Comparison of ENCODE assay signal across 1 cellular context in the genomic region with DNA sequence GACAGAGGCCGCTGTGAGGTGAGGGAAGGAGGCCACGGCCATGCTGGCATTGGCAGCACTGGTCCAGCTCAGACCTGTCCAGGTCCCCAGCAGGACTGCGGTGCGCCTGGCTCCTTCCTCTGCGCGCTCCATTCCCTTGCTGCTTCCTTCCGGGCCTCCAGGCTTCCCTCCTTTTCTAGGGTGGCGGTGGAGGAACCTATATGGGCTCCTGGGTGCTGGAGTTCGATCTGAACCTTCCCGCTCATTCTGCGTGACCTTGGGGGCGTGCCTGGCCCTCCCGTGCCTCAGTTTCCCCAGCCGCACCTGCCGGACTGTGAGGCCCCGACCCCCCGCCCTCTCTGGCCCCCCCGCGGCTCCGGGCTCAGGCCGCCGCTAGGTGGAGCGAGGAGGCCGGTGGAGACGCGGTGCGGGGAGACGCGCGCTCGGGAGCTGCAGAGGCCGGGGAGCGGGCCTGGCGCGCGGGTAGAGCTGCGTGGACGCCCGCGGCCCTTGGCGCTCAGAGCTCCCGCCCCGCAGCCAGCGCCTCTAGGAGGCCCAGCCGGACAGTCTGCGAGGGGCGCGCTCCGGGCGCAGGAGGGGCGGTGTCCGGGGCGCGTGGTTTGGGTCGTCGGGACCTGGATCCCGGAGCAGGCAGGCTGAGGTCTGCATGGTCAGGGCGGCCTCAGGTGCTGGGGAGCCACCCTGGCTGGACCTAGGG.
A peak's percentile ranks its signal among the peaks of the same experiment; 100 is the strongest.
TF ChIP-seq lines count a peak whose summit lies in the region.

No MANE protein-coding gene starts in this region.

TF ChIP-seq in WTC11, 78 proteins besides CTCF, POLR2A, EP300 and RAD21 (continued from another document):
- TF ChIP-seq FOXJ3 (CRISPR knock-in tag; IDR thresholded peaks at IDR 0.05; ENCODE audit: borderline replicate concordance) (no peak), NFE2L1 (CRISPR knock-in tag; IDR thresholded peaks at IDR 0.05) (no peak), ELF4 (CRISPR knock-in tag; IDR thresholded peaks at IDR 0.05; ENCODE audit: low read depth) (no peak), ZBTB21 (CRISPR knock-in tag; IDR thresholded peaks at IDR 0.05; ENCODE audit: borderline replicate concordance) (0 out of 2 replicates have a peak, but pooled peaks have one; percentile 27), RELA (CRISPR knock-in tag; IDR thresholded peaks at IDR 0.05; ENCODE audit: borderline replicate concordance) (0 out of 2 replicates have a peak, but pooled peaks have one; percentile 52), ZNF396 (CRISPR knock-in tag; IDR thresholded peaks at IDR 0.05; ENCODE audit: borderline replicate concordance) (no peak)
- TF ChIP-seq, protein P1, sequence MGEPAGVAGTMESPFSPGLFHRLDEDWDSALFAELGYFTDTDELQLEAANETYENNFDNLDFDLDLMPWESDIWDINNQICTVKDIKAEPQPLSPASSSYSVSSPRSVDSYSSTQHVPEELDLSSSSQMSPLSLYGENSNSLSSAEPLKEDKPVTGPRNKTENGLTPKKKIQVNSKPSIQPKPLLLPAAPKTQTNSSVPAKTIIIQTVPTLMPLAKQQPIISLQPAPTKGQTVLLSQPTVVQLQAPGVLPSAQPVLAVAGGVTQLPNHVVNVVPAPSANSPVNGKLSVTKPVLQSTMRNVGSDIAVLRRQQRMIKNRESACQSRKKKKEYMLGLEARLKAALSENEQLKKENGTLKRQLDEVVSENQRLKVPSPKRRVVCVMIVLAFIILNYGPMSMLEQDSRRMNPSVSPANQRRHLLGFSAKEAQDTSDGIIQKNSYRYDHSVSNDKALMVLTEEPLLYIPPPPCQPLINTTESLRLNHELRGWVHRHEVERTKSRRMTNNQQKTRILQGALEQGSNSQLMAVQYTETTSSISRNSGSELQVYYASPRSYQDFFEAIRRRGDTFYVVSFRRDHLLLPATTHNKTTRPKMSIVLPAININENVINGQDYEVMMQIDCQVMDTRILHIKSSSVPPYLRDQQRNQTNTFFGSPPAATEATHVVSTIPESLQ (CRISPR knock-in tag; IDR thresholded peaks at IDR 0.05) = no peak
- TF ChIP-seq, protein P2, sequence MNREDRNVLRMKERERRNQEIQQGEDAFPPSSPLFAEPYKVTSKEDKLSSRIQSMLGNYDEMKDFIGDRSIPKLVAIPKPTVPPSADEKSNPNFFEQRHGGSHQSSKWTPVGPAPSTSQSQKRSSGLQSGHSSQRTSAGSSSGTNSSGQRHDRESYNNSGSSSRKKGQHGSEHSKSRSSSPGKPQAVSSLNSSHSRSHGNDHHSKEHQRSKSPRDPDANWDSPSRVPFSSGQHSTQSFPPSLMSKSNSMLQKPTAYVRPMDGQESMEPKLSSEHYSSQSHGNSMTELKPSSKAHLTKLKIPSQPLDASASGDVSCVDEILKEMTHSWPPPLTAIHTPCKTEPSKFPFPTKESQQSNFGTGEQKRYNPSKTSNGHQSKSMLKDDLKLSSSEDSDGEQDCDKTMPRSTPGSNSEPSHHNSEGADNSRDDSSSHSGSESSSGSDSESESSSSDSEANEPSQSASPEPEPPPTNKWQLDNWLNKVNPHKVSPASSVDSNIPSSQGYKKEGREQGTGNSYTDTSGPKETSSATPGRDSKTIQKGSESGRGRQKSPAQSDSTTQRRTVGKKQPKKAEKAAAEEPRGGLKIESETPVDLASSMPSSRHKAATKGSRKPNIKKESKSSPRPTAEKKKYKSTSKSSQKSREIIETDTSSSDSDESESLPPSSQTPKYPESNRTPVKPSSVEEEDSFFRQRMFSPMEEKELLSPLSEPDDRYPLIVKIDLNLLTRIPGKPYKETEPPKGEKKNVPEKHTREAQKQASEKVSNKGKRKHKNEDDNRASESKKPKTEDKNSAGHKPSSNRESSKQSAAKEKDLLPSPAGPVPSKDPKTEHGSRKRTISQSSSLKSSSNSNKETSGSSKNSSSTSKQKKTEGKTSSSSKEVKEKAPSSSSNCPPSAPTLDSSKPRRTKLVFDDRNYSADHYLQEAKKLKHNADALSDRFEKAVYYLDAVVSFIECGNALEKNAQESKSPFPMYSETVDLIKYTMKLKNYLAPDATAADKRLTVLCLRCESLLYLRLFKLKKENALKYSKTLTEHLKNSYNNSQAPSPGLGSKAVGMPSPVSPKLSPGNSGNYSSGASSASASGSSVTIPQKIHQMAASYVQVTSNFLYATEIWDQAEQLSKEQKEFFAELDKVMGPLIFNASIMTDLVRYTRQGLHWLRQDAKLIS (CRISPR knock-in tag; IDR thresholded peaks at IDR 0.05; ENCODE audit: borderline replicate concordance) = no peak
- TF ChIP-seq, protein P3, sequence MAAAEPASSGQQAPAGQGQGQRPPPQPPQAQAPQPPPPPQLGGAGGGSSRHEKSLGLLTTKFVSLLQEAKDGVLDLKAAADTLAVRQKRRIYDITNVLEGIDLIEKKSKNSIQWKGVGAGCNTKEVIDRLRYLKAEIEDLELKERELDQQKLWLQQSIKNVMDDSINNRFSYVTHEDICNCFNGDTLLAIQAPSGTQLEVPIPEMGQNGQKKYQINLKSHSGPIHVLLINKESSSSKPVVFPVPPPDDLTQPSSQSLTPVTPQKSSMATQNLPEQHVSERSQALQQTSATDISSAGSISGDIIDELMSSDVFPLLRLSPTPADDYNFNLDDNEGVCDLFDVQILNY (CRISPR knock-in tag; IDR thresholded peaks at IDR 0.05) = peak; percentile 83
- TF ChIP-seq, protein P4, sequence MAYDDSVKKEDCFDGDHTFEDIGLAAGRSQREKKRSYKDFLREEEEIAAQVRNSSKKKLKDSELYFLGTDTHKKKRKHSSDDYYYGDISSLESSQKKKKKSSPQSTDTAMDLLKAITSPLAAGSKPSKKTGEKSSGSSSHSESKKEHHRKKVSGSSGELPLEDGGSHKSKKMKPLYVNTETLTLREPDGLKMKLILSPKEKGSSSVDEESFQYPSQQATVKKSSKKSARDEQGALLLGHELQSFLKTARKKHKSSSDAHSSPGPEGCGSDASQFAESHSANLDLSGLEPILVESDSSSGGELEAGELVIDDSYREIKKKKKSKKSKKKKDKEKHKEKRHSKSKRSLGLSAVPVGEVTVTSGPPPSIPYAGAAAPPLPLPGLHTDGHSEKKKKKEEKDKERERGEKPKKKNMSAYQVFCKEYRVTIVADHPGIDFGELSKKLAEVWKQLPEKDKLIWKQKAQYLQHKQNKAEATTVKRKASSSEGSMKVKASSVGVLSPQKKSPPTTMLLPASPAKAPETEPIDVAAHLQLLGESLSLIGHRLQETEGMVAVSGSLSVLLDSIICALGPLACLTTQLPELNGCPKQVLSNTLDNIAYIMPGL (CRISPR knock-in tag; IDR thresholded peaks at IDR 0.05) = peak; percentile 99
